17 cellular contexts compared by ENCODE assay signal in the genomic region with DNA sequence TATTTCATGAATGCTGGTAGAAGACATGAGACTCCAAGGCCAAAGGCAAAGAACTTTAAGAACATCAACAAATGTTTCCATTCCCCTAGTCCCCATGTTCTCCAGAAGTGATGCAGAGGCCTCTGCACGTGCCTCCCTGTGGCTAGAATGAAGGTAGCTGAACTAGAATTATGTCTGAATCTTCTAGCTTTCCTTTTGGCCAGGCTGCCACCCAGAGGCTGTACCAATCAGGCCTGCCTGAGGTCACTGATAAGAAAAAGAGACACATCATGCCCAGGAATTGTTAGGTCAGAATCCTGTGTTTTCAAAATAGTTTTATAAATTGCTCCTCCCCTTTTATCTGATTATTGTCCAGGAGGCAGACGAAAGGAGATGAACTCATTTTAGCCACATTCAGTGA.
"Had no signal": no experiment of that assay in that cellular context is flagged by ENCODE, and none has a peak within 500 bp of the region (broad histone marks: within the 10 kb centered on the region; RNA-seq: fewer than 3 reads in every experiment).

No MANE protein-coding gene starts in this region.

- H3K9me3 ChIP-seq: sigmoid colon, stomach had no signal

- H3K4me3 ChIP-seq: sigmoid colon, stomach had no signal

- H2AFZ ChIP-seq: parathyroid adenoma had no signal

- ATAC-seq: activated CD8-positive, alpha-beta T cell treated with anti-CD3 and anti-CD28 coated beads for 36 hours; effector memory CD8-positive, alpha-beta T cell; natural killer cell treated with Interleukin-12 subunit alpha and Interleukin-12 subunit beta and Interleukin-15 and Interleukin-18, amount 100 ng/mL, for 72 hours had no signal

- H3K4me1 Mint-ChIP-seq: stimulated activated effector memory CD8-positive, alpha-beta T cell treated with anti-CD3 and anti-CD28 coated beads, Interleukin-12 subunit alpha, Interleukin-12 subunit beta, amount 100 ng/mL, for 72 hours had no signal

- DNase-seq: activated CD4-positive, alpha-beta T cell treated with anti-CD3 and anti-CD28 coated beads, Interleukin-2, amount 10 ng/mL, durations not matched to agents 24 days and 14 days; activated CD4-positive, CD25-positive, alpha-beta regulatory T cell; activated CD8-positive, alpha-beta T cell treated with anti-CD3 and anti-CD28 coated beads for 36 hours; activated naive CD4-positive, alpha-beta T cell treated with Interleukin-2 at 50 U/mL for 16 hours; activated T-cell treated with anti-CD3 and anti-CD28 coated beads, Interleukin-2, amount 50 U/mL, for 24 hours; effector memory CD8-positive, alpha-beta T cell; mesendoderm; sigmoid colon; stimulated activated CD4-positive, alpha-beta T cell treated with anti-CD3 and anti-CD28 coated beads, Interleukin-4, amount 100 ng/mL, for 24 hours; stomach; trophoblast cell had no signal

- H3K4me3 Mint-ChIP-seq: activated CD4-positive, alpha-beta T cell treated with anti-CD3 and anti-CD28 coated beads, Interleukin-2, amount 10 ng/mL, durations not matched to agents 24 days and 14 days; activated CD8-positive, alpha-beta T cell treated with anti-CD3 and anti-CD28 coated beads for 36 hours; activated T-cell treated with anti-CD3 and anti-CD28 coated beads, Interleukin-2, amount 50 U/mL, for 24 hours; brain; effector memory CD8-positive, alpha-beta T cell; natural killer cell treated with Interleukin-12 subunit alpha and Interleukin-12 subunit beta and Interleukin-15 and Interleukin-18, amount 100 ng/mL, for 72 hours; stimulated activated effector memory CD8-positive, alpha-beta T cell treated with anti-CD3 and anti-CD28 coated beads, Interleukin-12 subunit alpha, Interleukin-12 subunit beta, amount 100 ng/mL, for 72 hours had no signal

- H3K9ac ChIP-seq: parathyroid adenoma had no signal

- H3K27ac Mint-ChIP-seq: activated CD4-positive, alpha-beta T cell treated with anti-CD3 and anti-CD28 coated beads, Interleukin-2, amount 10 ng/mL, durations not matched to agents 24 days and 14 days; activated CD8-positive, alpha-beta T cell treated with anti-CD3 and anti-CD28 coated beads for 36 hours; activated T-cell treated with anti-CD3 and anti-CD28 coated beads, Interleukin-2, amount 50 U/mL, for 24 hours; activated T-helper 2 cell treated with anti-CD3 and anti-CD28 coated beads, Interferon-gamma antibody, Interleukin-2, Interleukin-4, amounts not matched to agents 10 μg/mL and 5 μg/mL and 100 μg/mL, durations not matched to agents 14 hours and 24 hours and 36 hours; brain; effector memory CD8-positive, alpha-beta T cell; natural killer cell treated with Interleukin-12 subunit alpha and Interleukin-12 subunit beta and Interleukin-15 and Interleukin-18, amount 100 ng/mL, for 72 hours; stimulated activated effector memory CD8-positive, alpha-beta T cell treated with anti-CD3 and anti-CD28 coated beads, Interleukin-12 subunit alpha, Interleukin-12 subunit beta, amount 100 ng/mL, for 72 hours had no signal

- H3K36me3 ChIP-seq: sigmoid colon, stomach had no signal

- H3K4me1 ChIP-seq: parathyroid adenoma had no signal

- H3K79me2 ChIP-seq: parathyroid adenoma had no signal

- H3K36me3 Mint-ChIP-seq: brain; natural killer cell treated with Interleukin-12 subunit alpha and Interleukin-12 subunit beta and Interleukin-15 and Interleukin-18, amount 100 ng/mL, for 72 hours; stimulated activated effector memory CD8-positive, alpha-beta T cell treated with anti-CD3 and anti-CD28 coated beads, Interleukin-12 subunit alpha, Interleukin-12 subunit beta, amount 100 ng/mL, for 72 hours had no signal

- H3K27me3 ChIP-seq: sigmoid colon, stomach had no signal

- H3K27me3 Mint-ChIP-seq: activated CD4-positive, alpha-beta T cell treated with anti-CD3 and anti-CD28 coated beads, Interleukin-2, amount 10 ng/mL, durations not matched to agents 24 days and 14 days had no signal

- H3K27ac ChIP-seq: epithelial cell of prostate, parathyroid adenoma, sigmoid colon, stomach had no signal

- H3K9me3 Mint-ChIP-seq: activated CD4-positive, alpha-beta T cell treated with anti-CD3 and anti-CD28 coated beads, Interleukin-2, amount 10 ng/mL, durations not matched to agents 24 days and 14 days; activated CD8-positive, alpha-beta T cell treated with anti-CD3 and anti-CD28 coated beads for 36 hours; activated T-cell treated with anti-CD3 and anti-CD28 coated beads, Interleukin-2, amount 50 U/mL, for 24 hours; activated T-helper 2 cell treated with anti-CD3 and anti-CD28 coated beads, Interferon-gamma antibody, Interleukin-2, Interleukin-4, amounts not matched to agents 10 μg/mL and 5 μg/mL and 100 μg/mL, durations not matched to agents 14 hours and 24 hours and 36 hours; brain; effector memory CD8-positive, alpha-beta T cell; natural killer cell treated with Interleukin-12 subunit alpha and Interleukin-12 subunit beta and Interleukin-15 and Interleukin-18, amount 100 ng/mL, for 72 hours; stimulated activated effector memory CD8-positive, alpha-beta T cell treated with anti-CD3 and anti-CD28 coated beads, Interleukin-12 subunit alpha, Interleukin-12 subunit beta, amount 100 ng/mL, for 72 hours had no signal
